ENCODE assay signal across 1 cellular context in the genomic region with DNA sequence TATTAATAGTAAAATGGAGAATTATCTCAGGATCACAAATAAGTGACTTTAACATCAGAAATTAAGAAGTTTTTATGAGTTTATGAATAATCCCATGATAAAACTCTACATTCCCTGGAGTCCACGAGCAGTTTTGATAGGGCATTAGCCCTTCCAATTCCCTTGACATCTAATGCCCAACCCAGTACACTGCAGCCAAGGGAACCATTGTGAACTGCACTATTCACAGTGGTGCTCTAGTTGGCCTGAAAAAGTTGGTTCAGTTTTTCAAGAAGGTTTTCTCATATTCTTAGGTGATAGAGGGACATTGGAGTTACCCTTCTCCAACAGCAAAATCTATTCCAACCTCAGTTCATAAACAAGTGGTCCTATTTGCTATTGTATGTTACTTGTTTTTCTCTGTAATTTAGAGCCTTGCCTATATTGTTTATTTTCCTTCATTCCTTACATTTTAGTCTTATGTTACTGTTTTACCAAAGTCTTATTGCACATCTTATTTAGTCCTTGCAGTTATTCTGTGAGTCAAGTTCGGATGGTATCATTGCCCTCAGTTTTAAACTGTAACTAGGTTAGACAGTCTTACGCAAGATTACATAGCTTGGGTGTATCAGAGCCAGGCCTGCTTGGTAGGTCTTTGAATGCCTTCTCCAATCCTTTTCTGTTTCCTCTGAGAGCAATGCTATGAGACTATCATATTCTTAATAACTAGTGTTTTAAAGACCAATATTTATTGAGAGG.
A peak's percentile ranks its signal among the peaks of the same experiment; 100 is the strongest.
TF ChIP-seq lines count a peak whose summit lies in the region.

No MANE protein-coding gene starts in this region.

TF ChIP-seq in IMR-90, 13 proteins besides CTCF, POLR2A, EP300 and RAD21:
- TF ChIP-seq CEBPB (IDR thresholded peaks at IDR 0.05; ENCODE audit: low read depth, low read length) (peak; percentile 99), BHLHE40 (IDR thresholded peaks at IDR 0.05; ENCODE audit: low read depth, low read length) (no peak)
